Comparison of ENCODE assay signal across 9 cellular contexts in the genomic region with DNA sequence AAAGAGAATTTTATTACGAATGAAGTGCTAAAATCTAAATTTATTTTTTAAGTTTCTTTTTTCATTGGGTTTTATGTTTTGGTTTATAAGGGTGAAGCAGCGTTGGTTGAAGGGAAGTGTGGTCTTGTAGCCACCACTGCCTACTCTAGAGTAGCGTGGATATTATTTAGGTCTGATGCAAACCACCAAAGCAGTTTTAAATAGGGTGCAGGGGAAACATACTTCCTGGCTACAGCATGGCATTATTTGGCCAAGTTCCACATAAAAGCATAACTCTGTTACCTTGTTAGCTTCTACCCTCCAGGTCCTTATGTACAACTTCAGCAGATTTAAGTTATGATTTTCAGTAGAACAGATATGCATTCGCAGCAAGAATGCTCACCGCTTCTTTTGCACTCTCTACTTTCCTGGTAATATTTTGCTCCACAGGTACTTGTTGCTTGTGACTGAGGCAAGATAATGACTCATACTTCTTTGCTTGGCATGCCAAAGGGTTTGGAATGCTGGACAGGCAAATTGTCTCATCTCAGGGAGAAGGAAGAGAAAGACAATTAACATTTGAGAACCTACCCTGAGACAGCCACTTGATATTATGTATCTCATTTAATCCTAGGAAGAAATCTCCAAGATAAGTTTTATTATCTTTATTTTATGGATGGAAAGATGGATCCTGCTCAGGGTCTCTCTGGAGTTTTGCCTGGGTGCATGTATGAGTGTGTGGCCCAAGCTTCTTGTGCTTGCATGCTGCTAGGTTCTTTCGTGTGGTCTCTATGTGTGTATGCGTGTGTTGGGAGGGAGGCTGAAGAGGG. TPM values are rescaled to one million over a fixed set of nuclear protein-coding genes. Genes with fewer than 3 reads are reported as not detected.
DNase-seq lines count a peak whose midpoint lies in the region; ATAC-seq, FAIRE-seq and TF ChIP-seq lines count a peak whose summit lies in the region.
"Had no signal": no experiment of that assay in that cellular context is flagged by ENCODE, and none has a peak within 500 bp of the region (broad histone marks: within the 10 kb centered on the region; RNA-seq: fewer than 3 reads in every experiment).

No MANE protein-coding gene starts in this region.

- peaks cover 36% of the 10 kb centered on the region for H3K36me3 Mint-ChIP-seq in activated T-helper 2 cell treated with anti-CD3 and anti-CD28 coated beads, Interferon-gamma antibody, Interleukin-2, Interleukin-4, amounts not matched to agents 10 μg/mL and 5 μg/mL and 100 μg/mL, durations not matched to agents 14 hours and 24 hours and 36 hours (ENCODE audit: low read depth)

- BruUV-seq in HepG2 (replicated peaks; lab: Mats Ljungman, UMichigan), result no TSS peak

- intact Hi-C loops in left ventricle myocardium inferior (cut with micrococcal nuclease), result no loop called here
- intact Hi-C loops in Right ventricle myocardium inferior (cut with DNase I), result no loop called here
- intact Hi-C loops in activated T-helper 2 cell treated with anti-CD3 and anti-CD28 coated beads, Interferon-gamma antibody, Interleukin-2, Interleukin-4, amounts not matched to agents 10 μg/mL and 5 μg/mL and 100 μg/mL, durations not matched to agents 14 hours and 24 hours and 36 hours (cut with micrococcal nuclease), result loop anchor here (1.0 to 5.0 kb wide), 5 partner anchors 8 to 920 kb away; a partner anchor contains a TSS
- intact Hi-C loops in HepG2 (cut with micrococcal nuclease; ENCODE audit: unreplicated experiment), result no loop called here
- intact Hi-C loops in vagina (cut with DNase I), result loop anchor here (10.0 kb wide), 1 partner anchor 73 kb away; no protein-coding TSS in a partner anchor

- TF ChIP-seq RAD21 in HepG2 (CRISPR knock-in tag; IDR thresholded peaks at IDR 0.05), result no peak

- TF ChIP-seq CTCF in left ventricle myocardium inferior (IDR thresholded peaks at IDR 0.05; ENCODE audit: borderline replicate concordance), result no peak
- no peak for TF ChIP-seq CTCF in HepG2 (CRISPR knock-in tag; IDR thresholded peaks at IDR 0.05)
- no peak for TF ChIP-seq CTCF in vagina (IDR thresholded peaks at IDR 0.05)

- WGBS in HepG2 (ENCODE audit: low lambda C conversion rate), result 33% methylated on average over 6 of the region's 7 CpGs

- H3K4me1 ChIP-seq in left ventricle myocardium inferior (peaks cover 96% of the 10 kb centered on the region), HepG2 (ENCODE audit: insufficient read depth, low read length) (peaks cover 64% of the 10 kb centered on the region), vagina (peaks cover 47% of the 10 kb centered on the region)

- H3K9me3 ChIP-seq in left ventricle myocardium inferior (replicated peaks) (no peaks in the 10 kb centered on the region), HepG2 (ENCODE audit: low read length) (no peaks in the 10 kb centered on the region), vagina (no peaks in the 10 kb centered on the region)

- H3K27me3 ChIP-seq in left ventricle myocardium inferior (ENCODE audit: low read depth) (no peaks in the 10 kb centered on the region), HepG2 (ENCODE audit: control insufficient read depth in 1 of 2, insufficient read depth in 2 of 2, low read length in 2 of 2) (peaks cover 0 to 2% of the 10 kb centered on the region in 2 experiments; a peak in 1 of 5 replicates), vagina (no peaks in the 10 kb centered on the region)

- peaks cover 83% of the 10 kb centered on the region for H4K20me1 ChIP-seq in HepG2 (ENCODE audit: insufficient read depth, low read length)

- H3K4me3 ChIP-seq in left ventricle myocardium inferior, result peak overlapping the region; percentile 92
- peak overlapping the region; percentile 96 to 100 (median 99) for H3K4me3 ChIP-seq in HepG2 (replicated peaks in 1 of 3; ENCODE audit: insufficient read depth in 1 of 3, low read depth in 2 of 3, low read length in 3 of 3)
- H3K4me3 ChIP-seq in vagina, result peak overlapping the region; percentile 15 to 92

- peak overlapping the region; percentile 92 for H3K4me2 ChIP-seq in HepG2 (ENCODE audit: low read depth, low read length)

- POLR2A ChIA-PET in HepG2 (lab: Yijun Ruan, JAX), result interaction anchor here (0.9 to 2.0 kb wide), 5 partner anchors 13 to 352 kb away, joined by 3 to 8 read pairs (median 4); no protein-coding TSS in a partner anchor

- peaks cover 98% of the 10 kb centered on the region for H3K79me2 ChIP-seq in HepG2 (ENCODE audit: insufficient read depth, low read length)

- H3K27ac Mint-ChIP-seq in activated T-helper 2 cell treated with anti-CD3 and anti-CD28 coated beads, Interferon-gamma antibody, Interleukin-2, Interleukin-4, amounts not matched to agents 10 μg/mL and 5 μg/mL and 100 μg/mL, durations not matched to agents 14 hours and 24 hours and 36 hours, result peak overlapping the region; percentile 77

- H3K27ac ChIP-seq in left ventricle myocardium inferior (replicated peaks), result peak overlapping the region; percentile 99
- peak overlapping the region; percentile 67 for H3K27ac ChIP-seq in HepG2 (ENCODE audit: extremely low read length, insufficient read depth, low read length)
- H3K27ac ChIP-seq in vagina, result peak overlapping the region; percentile 96

- no peak overlapping the region for H2AFZ ChIP-seq in HepG2 (ENCODE audit: low read length)

- H3K27me3 Mint-ChIP-seq in activated T-helper 2 cell treated with anti-CD3 and anti-CD28 coated beads, Interferon-gamma antibody, Interleukin-2, Interleukin-4, amounts not matched to agents 10 μg/mL and 5 μg/mL and 100 μg/mL, durations not matched to agents 14 hours and 24 hours and 36 hours (ENCODE audit: low read depth), result no peaks in the 10 kb centered on the region

- ATAC-seq in Right ventricle myocardium inferior, result no peak
- ATAC-seq in HepG2, result no peak
- ATAC-seq in GM18511 (IDR thresholded peaks at IDR 0.05; ENCODE audit: unreplicated experiment), result no peak

- in situ Hi-C loops in HepG2 (cut with HindIII; ENCODE audit: extremely low pct_ligation_motif_present, low pct_unique_long_range_greater_than_20kb), result no loop called here

- H3K4me3 Mint-ChIP-seq in activated T-helper 2 cell treated with anti-CD3 and anti-CD28 coated beads, Interferon-gamma antibody, Interleukin-2, Interleukin-4, amounts not matched to agents 10 μg/mL and 5 μg/mL and 100 μg/mL, durations not matched to agents 14 hours and 24 hours and 36 hours (ENCODE audit: low read depth), result peak overlapping the region; percentile 68

- CTCF ChIA-PET in HepG2 (lab: Yijun Ruan, JAX; ENCODE audit: low intra/inter-chr PET ratio, low total read pairs), result no interaction called here

- peak; percentile 53 for FAIRE-seq in HepG2 (lab: Jason Lieb, UNC)

- peaks cover 75% of the 10 kb centered on the region for H3K4me1 Mint-ChIP-seq in activated T-helper 2 cell treated with anti-CD3 and anti-CD28 coated beads, Interferon-gamma antibody, Interleukin-2, Interleukin-4, amounts not matched to agents 10 μg/mL and 5 μg/mL and 100 μg/mL, durations not matched to agents 14 hours and 24 hours and 36 hours (ENCODE audit: low read depth)

- H3K9ac ChIP-seq in HepG2 (ENCODE audit: insufficient read depth, low read depth, low read length), result peak overlapping the region; percentile 88

- DNase-seq in left ventricle myocardium inferior (no peak), Right ventricle myocardium inferior (ENCODE audit: missing footprints) (no peak), HepG2 (ENCODE audit: low spot score) (no peak), vagina (ENCODE audit: extremely low spot score in 2 of 2) (no peak), mesenteric fat pad (ENCODE audit: low spot score) (no peak), SKM-1 (lab: John Stamatoyannopoulos, UW; ENCODE audit: unreplicated experiment) (no peak)
- no peak for DNase-seq in activated T-helper 2 cell treated with anti-CD3 and anti-CD28 coated beads, Interferon-gamma antibody, Interleukin-2, Interleukin-4, amounts not matched to agents 10 μg/mL and 5 μg/mL and 100 μg/mL, durations not matched to agents 14 hours and 24 hours and 36 hours (ENCODE audit: low spot score)
- DNase-seq: stimulated activated CD4-positive, alpha-beta T cell treated with anti-CD3 and anti-CD28 coated beads, Interleukin-15, amount 100 ng/mL, for 24 hours had no signal

- no peak for TF ChIP-seq EP300 in HepG2 (IDR thresholded peaks at IDR 0.05; ENCODE audit: low read depth in 2 of 2, low read length in 2 of 2)
- TF ChIP-seq EP300 in HepG2 (CRISPR knock-in tag; IDR thresholded peaks at IDR 0.05; ENCODE audit: borderline replicate concordance), result no peak

- peak in 1 of 2 experiments; percentile 30; a peak in 1 of 4 replicates for TF ChIP-seq POLR2A in HepG2 (IDR thresholded peaks at IDR 0.05; ENCODE audit: insufficient read depth in 1 of 2, low read depth in 2 of 2, low read length in 2 of 2)
- no peak for TF ChIP-seq POLR2A in vagina (IDR thresholded peaks at IDR 0.05)

- no peaks in the 10 kb centered on the region for H3K9me3 Mint-ChIP-seq in activated T-helper 2 cell treated with anti-CD3 and anti-CD28 coated beads, Interferon-gamma antibody, Interleukin-2, Interleukin-4, amounts not matched to agents 10 μg/mL and 5 μg/mL and 100 μg/mL, durations not matched to agents 14 hours and 24 hours and 36 hours

- H3K36me3 ChIP-seq in left ventricle myocardium inferior (no peaks in the 10 kb centered on the region), HepG2 (replicated peaks in 1 of 2; ENCODE audit: control insufficient read depth in 1 of 2, insufficient read depth in 2 of 2, low read length in 2 of 2) (peaks cover 9 to 43% of the 10 kb centered on the region in 2 experiments), vagina (no peaks in the 10 kb centered on the region)

RNA-seq across cellular contexts. Expression of a gene that starts 5.4 kb away (rescaled TPM):
- 144 TPM for total RNA-seq in left ventricle myocardium inferior
- 186 TPM for total RNA-seq in Right ventricle myocardium inferior
- 19.5 and 19.8 TPM in 2 replicates for total RNA-seq in activated T-helper 2 cell treated with anti-CD3 and anti-CD28 coated beads, Interferon-gamma antibody, Interleukin-2, Interleukin-4, amounts not matched to agents 10 μg/mL and 5 μg/mL and 100 μg/mL, durations not matched to agents 14 hours and 24 hours and 36 hours
- 68.1 and 82.2 TPM in 2 replicates for total RNA-seq in HepG2 (2016; rRNA removed; fragmentation: Illumina TruSeq; extraction: Trizol)
- 25.9 and 27.4 TPM in 2 replicates for total RNA-seq in HepG2 (2016; cell fraction: cytosol; rRNA removed; fragmentation: Illumina TruSeq; extraction: Trizol; ENCODE audit: low read depth)
- 66.0 and 82.3 TPM in 2 replicates for total RNA-seq in HepG2 (2016; cell fraction: insoluble cytoplasmic fraction; rRNA removed; fragmentation: Illumina TruSeq; extraction: Trizol)
- total RNA-seq in HepG2 (2016; cell fraction: membrane; rRNA removed; fragmentation: Illumina TruSeq; extraction: Trizol), result 67.6 and 68.8 TPM in 2 replicates
- 134 and 135 TPM in 2 replicates for total RNA-seq in HepG2 (2016; cell fraction: nucleus; rRNA removed; fragmentation: Illumina TruSeq; extraction: Trizol)
- polyA plus RNA-seq in HepG2 (2011; rRNA removed), result 187 and 204 TPM in 2 replicates
- polyA plus RNA-seq in HepG2 (2011; cell fraction: cytosol; rRNA removed), result 141 and 194 TPM in 2 replicates
- 105 and 123 TPM in 2 replicates for polyA plus RNA-seq in HepG2 (2011; cell fraction: nucleus; rRNA removed)
- 125 and 162 TPM in 2 replicates for polyA plus RNA-seq in HepG2 (2012)
- 8.6 and 9.7 TPM in 2 replicates for polyA plus RNA-seq in HepG2 (2016; cell fraction: cytosol; fragmentation: Illumina TruSeq; extraction: Trizol; ENCODE audit: low read depth)
- polyA plus RNA-seq in HepG2 (2016; cell fraction: insoluble cytoplasmic fraction; fragmentation: Illumina TruSeq; extraction: Trizol; ENCODE audit: low read depth), result 68.0 and 70.0 TPM in 2 replicates
- polyA plus RNA-seq in HepG2 (2016; cell fraction: membrane; fragmentation: Illumina TruSeq; extraction: Trizol; ENCODE audit: low read depth), result 38.2 and 38.9 TPM in 2 replicates
- 134 and 138 TPM in 2 replicates for polyA plus RNA-seq in HepG2 (2016; cell fraction: nucleus; fragmentation: Illumina TruSeq; extraction: Trizol; ENCODE audit: insufficient read depth, low read depth)
- 24.1 and 399 TPM in 2 replicates for polyA minus RNA-seq in HepG2 (2011; rRNA and poly(A)+ RNA removed; ENCODE audit: low replicate concordance)
- 188 and 237 TPM in 2 replicates for polyA minus RNA-seq in HepG2 (2011; cell fraction: cytosol; rRNA and poly(A)+ RNA removed)
- polyA minus RNA-seq in HepG2 (2011; cell fraction: nucleus; rRNA and poly(A)+ RNA removed), result 353 and 432 TPM in 2 replicates
- total RNA-seq in vagina, result 176 TPM
- 372 TPM for total RNA-seq in mesenteric fat pad

Comparison
In these comparisons a context has a peak if more than half of its experiments do, and no peak if none do; other contexts are left out.
1. intact Hi-C loops: an anchor here in activated T-helper 2 cell treated with anti-CD3 and anti-CD28 coated beads, Interferon-gamma antibody, Interleukin-2, Interleukin-4, amounts not matched to agents 10 μg/mL and 5 μg/mL and 100 μg/mL, durations not matched to agents 14 hours and 24 hours and 36 hours (1.0 to 5.0 kb wide) and vagina (10.0 kb wide); none called in left ventricle myocardium inferior, Right ventricle myocardium inferior and HepG2.